Comparison of ENCODE assay signal across 1 cellular context in the genomic region with DNA sequence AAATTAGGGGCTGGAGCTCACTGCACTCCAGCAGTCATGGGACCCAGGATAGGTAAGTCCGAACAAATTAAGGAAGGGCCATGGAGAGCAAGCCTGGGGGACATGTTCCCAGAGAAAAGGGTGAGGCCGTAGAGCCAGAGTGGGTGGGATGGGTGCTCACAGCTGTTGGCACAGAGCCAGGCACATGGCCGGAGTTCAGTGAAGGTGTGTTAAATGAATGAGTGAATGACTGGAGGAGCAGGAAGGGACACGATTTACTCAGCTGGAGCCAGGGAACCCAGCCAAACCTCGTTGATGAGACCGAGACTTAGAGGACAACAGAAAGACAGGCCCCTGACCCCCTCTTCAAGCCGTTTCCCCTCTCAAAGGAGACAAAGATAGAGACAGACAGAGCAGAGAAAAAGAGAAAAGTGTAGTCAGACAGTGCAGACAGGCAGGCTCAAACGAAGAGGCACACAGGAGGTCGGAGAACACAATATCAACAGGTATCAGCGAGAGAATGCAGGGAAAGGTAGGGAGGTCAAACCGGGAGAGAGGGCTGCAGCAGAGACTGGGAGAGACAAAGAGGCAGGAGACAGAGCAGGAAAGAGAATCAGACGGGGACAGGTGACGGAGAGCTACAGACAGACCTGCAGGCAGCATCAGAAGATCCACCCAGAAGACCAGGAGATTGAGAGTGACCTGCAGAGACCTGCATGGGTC.
TF ChIP-seq lines count a peak whose summit lies in the region.

No MANE protein-coding gene starts in this region.

TF ChIP-seq in HepG2, 621 proteins besides CTCF, POLR2A, EP300 and RAD21 (continued from another document):
- TF ChIP-seq, protein P1, sequence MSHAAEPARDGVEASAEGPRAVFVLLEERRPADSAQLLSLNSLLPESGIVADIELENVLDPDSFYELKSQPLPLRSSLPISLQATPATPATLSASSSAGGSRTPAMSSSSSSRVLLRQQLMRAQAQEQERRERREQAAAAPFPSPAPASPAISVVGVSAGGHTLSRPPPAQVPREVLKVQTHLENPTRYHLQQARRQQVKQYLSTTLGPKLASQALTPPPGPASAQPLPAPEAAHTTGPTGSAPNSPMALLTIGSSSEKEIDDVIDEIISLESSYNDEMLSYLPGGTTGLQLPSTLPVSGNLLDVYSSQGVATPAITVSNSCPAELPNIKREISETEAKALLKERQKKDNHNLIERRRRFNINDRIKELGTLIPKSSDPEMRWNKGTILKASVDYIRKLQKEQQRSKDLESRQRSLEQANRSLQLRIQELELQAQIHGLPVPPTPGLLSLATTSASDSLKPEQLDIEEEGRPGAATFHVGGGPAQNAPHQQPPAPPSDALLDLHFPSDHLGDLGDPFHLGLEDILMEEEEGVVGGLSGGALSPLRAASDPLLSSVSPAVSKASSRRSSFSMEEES (CRISPR knock-in tag; IDR thresholded peaks at IDR 0.05) = no peak
- TF ChIP-seq HOXA5 (CRISPR knock-in tag; IDR thresholded peaks at IDR 0.05) (no peak), MBNL3 (CRISPR knock-in tag; conservative IDR thresholded peaks at IDR 0.05) (no peak), ZNF670 (CRISPR knock-in tag; IDR thresholded peaks at IDR 0.05; ENCODE audit: borderline replicate concordance) (no peak), SP4 (CRISPR knock-in tag; IDR thresholded peaks at IDR 0.05) (0 out of 2 replicates have a peak, but pooled peaks have one; percentile 17), RNF2 (conservative IDR thresholded peaks at IDR 0.05; ENCODE audit: low read depth) (no peak), TMF1 (CRISPR knock-in tag; IDR thresholded peaks at IDR 0.05; ENCODE audit: low read depth) (no peak), LCORL (IDR thresholded peaks at IDR 0.05) (peak; percentile 66), LCORL (CRISPR knock-in tag; IDR thresholded peaks at IDR 0.05) (no peak), SNRNP70 (IDR thresholded peaks at IDR 0.05; ENCODE audit: low read depth, low read length) (no peak)
- TF ChIP-seq, protein P2, sequence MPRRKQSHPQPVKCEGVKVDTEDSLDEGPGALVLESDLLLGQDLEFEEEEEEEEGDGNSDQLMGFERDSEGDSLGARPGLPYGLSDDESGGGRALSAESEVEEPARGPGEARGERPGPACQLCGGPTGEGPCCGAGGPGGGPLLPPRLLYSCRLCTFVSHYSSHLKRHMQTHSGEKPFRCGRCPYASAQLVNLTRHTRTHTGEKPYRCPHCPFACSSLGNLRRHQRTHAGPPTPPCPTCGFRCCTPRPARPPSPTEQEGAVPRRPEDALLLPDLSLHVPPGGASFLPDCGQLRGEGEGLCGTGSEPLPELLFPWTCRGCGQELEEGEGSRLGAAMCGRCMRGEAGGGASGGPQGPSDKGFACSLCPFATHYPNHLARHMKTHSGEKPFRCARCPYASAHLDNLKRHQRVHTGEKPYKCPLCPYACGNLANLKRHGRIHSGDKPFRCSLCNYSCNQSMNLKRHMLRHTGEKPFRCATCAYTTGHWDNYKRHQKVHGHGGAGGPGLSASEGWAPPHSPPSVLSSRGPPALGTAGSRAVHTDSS (CRISPR knock-in tag; conservative IDR thresholded peaks at IDR 0.05) = no peak
